ENCODE assay signal across 22 cellular contexts in genomic region chr4:46649390-46649789, GRCh38.
"Had no signal": no experiment of that assay in that cellular context is flagged by ENCODE, and none has a peak within 500 bp of the region (broad histone marks: within the 10 kb centered on the region; RNA-seq: fewer than 3 reads in every experiment).

No MANE protein-coding gene starts in this region.

- H3K4me3 ChIP-seq: MG63, SJSA1, SK-N-MC had no signal

- H3K36me3 ChIP-seq: MG63, SJSA1 had no signal

- H3K9me3 ChIP-seq: MG63, SJSA1 had no signal

- H3K27me3 ChIP-seq: MG63, SJSA1 had no signal

- DNase-seq: Karpas-422, KG1, MG63, NCI-H1092, NCI-H1105 treated with DMSO at 0.1 percent for 48 hours, NCI-H1417 treated with DMSO at 0.1 percent for 48 hours, NCI-H146, NCI-H1694 treated with DMSO at 0.1 percent for 48 hours, NCI-H1930, NCI-H2081 treated with DMSO at 0.1 percent for 48 hours, NCI-H2171, NCI-H226, NCI-H446, NCI-H510A, NCI-H524 treated with DMSO at 0.1 percent for 48 hours, NCI-H69, NCI-H774, Right ventricle myocardium superior, RPMI8226, SIG-M5 had no signal

- H3K27ac ChIP-seq: SJSA1, SK-N-MC had no signal

- H3K4me1 ChIP-seq: SJSA1 had no signal
